ENCODE assay signal across 10 cellular contexts in the genomic region with DNA sequence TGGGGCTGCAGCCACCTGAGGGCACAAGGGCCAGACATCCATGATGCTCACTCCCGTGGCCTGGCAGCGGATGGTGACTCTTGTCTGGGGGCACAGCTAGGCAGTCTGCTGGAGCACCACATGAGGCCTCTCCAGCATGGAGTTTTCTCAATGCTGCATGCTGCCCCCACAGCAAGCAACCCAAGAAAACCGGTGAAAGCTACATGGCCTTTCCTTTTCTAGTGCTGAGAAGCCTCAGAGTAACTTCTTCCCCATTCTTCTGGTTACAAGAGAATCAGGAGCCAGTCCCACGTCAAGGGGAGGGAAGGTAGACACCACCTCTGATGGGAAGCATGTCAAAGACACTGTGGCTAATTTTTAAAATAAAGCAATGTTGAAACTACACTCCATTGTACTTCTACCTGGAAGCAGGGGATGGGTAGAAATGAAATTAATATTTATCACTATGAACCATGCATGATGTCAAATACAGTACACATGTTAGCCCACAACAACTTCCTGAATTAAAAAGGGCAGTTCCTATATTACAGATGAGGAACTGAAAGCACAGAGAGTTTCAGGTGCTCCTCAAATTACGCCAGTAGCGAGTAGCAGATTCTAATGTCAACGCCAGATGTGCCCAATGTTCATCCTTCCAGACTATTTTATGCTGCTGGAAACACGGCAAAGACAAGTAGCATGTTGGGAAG.
DNase-seq lines count a peak whose midpoint lies in the region; ATAC-seq and TF ChIP-seq lines count a peak whose summit lies in the region.
"Had no signal": no experiment of that assay in that cellular context is flagged by ENCODE, and none has a peak within 500 bp of the region (broad histone marks: within the 10 kb centered on the region; RNA-seq: fewer than 3 reads in every experiment).

No MANE protein-coding gene starts in this region.

- H2AFZ ChIP-seq in Karpas-422 (ENCODE audit: low read length), result no peak overlapping the region

- no peaks in the 10 kb centered on the region for H3K9me2 ChIP-seq in Karpas-422 (replicated peaks; ENCODE audit: insufficient read depth, low read length)

- H3K9me3 ChIP-seq in Karpas-422 (ENCODE audit: low read length), result no peaks in the 10 kb centered on the region
- H3K9me3 ChIP-seq in upper lobe of right lung, result no peaks in the 10 kb centered on the region
- H3K9me3 ChIP-seq: gastrocnemius medialis had no signal

- no peak overlapping the region; the same call in 1 of the 2 replicates for H3K9ac ChIP-seq in Karpas-422 (ENCODE audit: low read length)

- H3K79me2 ChIP-seq in Karpas-422 (ENCODE audit: low read length), result no peaks in the 10 kb centered on the region

- H3K36me3 ChIP-seq in Karpas-422 (ENCODE audit: insufficient read depth, low read length), result no peaks in the 10 kb centered on the region
- no peaks in the 10 kb centered on the region for H3K36me3 ChIP-seq in upper lobe of right lung
- H3K36me3 ChIP-seq: gastrocnemius medialis had no signal

- TF ChIP-seq CTCF in upper lobe of right lung (IDR thresholded peaks at IDR 0.05), result no peak

- peak; percentile 88 for DNase-seq in Karpas-422
- no peak for DNase-seq in upper lobe of right lung
- no peak for DNase-seq in NCI-H1092 treated with DMSO at 0.1 percent for 48 hours (lab: John Stamatoyannopoulos, UW)
- DNase-seq in NCI-H187 treated with DMSO at 0.1 percent for 48 hours (lab: John Stamatoyannopoulos, UW), result no peak
- no peak for DNase-seq in NCI-H1092 (lab: John Stamatoyannopoulos, UW)
- DNase-seq: gastrocnemius medialis, GDM1, KG1 had no signal

- intact Hi-C loops in upper lobe of right lung (cut with DNase I), result no loop called here

- H3K27me3 ChIP-seq in Karpas-422 (ENCODE audit: low read length) (no peaks in the 10 kb centered on the region), upper lobe of right lung (peaks cover 4% of the 10 kb centered on the region)
- H3K27me3 ChIP-seq: gastrocnemius medialis had no signal

- ATAC-seq in GM19324 (IDR thresholded peaks at IDR 0.05; ENCODE audit: low FRiP score, unreplicated experiment), result peak; percentile 97
- ATAC-seq in HG02870 (IDR thresholded peaks at IDR 0.05; ENCODE audit: unreplicated experiment), result peak; percentile 98
- peak; percentile 63 for ATAC-seq in upper lobe of right lung

- H3K4me1 ChIP-seq in Karpas-422 (ENCODE audit: low read length) (peaks cover 21% of the 10 kb centered on the region), upper lobe of right lung (no peaks in the 10 kb centered on the region)
- H3K4me1 ChIP-seq: gastrocnemius medialis had no signal

- H3K27ac ChIP-seq in Karpas-422 (ENCODE audit: low read length), result peak overlapping the region; percentile 52
- no peak overlapping the region for H3K27ac ChIP-seq in upper lobe of right lung
- H3K27ac ChIP-seq: gastrocnemius medialis had no signal

- H3K4me3 ChIP-seq in Karpas-422 (ENCODE audit: low read length), result peak overlapping the region; percentile 41
- H3K4me3 ChIP-seq in upper lobe of right lung, result no peak overlapping the region
- H3K4me3 ChIP-seq: gastrocnemius medialis had no signal

- H4K20me1 ChIP-seq in Karpas-422 (ENCODE audit: insufficient read depth, low read depth, low read length), result no peaks in the 10 kb centered on the region

- H3K4me2 ChIP-seq in Karpas-422 (ENCODE audit: low read depth, low read length, poor library complexity, severe bottlenecking), result peak overlapping the region; percentile 51
